In genomic region chr14:32426028-32426427, GRCh38 we compare ENCODE assay signal across 13 cellular contexts.
DNase-seq lines count a peak whose midpoint lies in the region; ATAC-seq and TF ChIP-seq lines count a peak whose summit lies in the region.
"Had no signal": no experiment of that assay in that cellular context is flagged by ENCODE, and none has a peak within 500 bp of the region (broad histone marks: within the 10 kb centered on the region; RNA-seq: fewer than 3 reads in every experiment).

No MANE protein-coding gene starts in this region.

- POLR2A ChIA-PET in SK-N-SH (lab: Yijun Ruan, JAX) = no interaction called here

- H3K27me3 ChIP-seq in SK-N-SH (ENCODE audit: insufficient read depth) = no peaks in the 10 kb centered on the region
- H3K27me3 ChIP-seq: SJSA1 had no signal

- DNase-seq in SK-N-SH (no peak), NCI-H1092 treated with DMSO at 0.1 percent for 48 hours (lab: John Stamatoyannopoulos, UW) (peak; percentile 53), NCI-H345 treated with DMSO at 0.1 percent for 48 hours (lab: John Stamatoyannopoulos, UW; ENCODE audit: unreplicated experiment) (peak; percentile 34), NCI-H774 (lab: John Stamatoyannopoulos, UW) (no peak)
- DNase-seq in activated CD4-positive, alpha-beta T cell treated with anti-CD3 and anti-CD28 coated beads, Interleukin-2, amount 50 U/mL, for 1 hour = no peak
- DNase-seq: DMS 273 treated with DMSO at 0.1 percent for 48 hours, GOT3, NCI-H187 had no signal

- no peak for TF ChIP-seq CTCF in SK-N-SH (IDR thresholded peaks at IDR 0.05)

- H3K9me3 ChIP-seq in SK-N-SH = no peaks in the 10 kb centered on the region
- H3K9me3 ChIP-seq: SJSA1 had no signal

- peak overlapping the region; percentile 74 to 79 for H3K27ac ChIP-seq in SK-N-SH (ENCODE audit: low read depth in 2 of 2, low read length in 1 of 2)
- H3K27ac ChIP-seq: C4-2B, RWPE1, SJSA1 had no signal

- no peak overlapping the region; the same call in 1 of the 2 replicates for H2AFZ ChIP-seq in SK-N-SH (ENCODE audit: low read depth)

- H4K20me1 ChIP-seq in SK-N-SH (ENCODE audit: insufficient read depth) = no peaks in the 10 kb centered on the region

- H3K9me2 ChIP-seq in SK-N-SH = no peaks in the 10 kb centered on the region

- 84% methylated on average over 1 of the region's 1 CpG for WGBS in SK-N-SH (ENCODE audit: low lambda C conversion rate)

- TF ChIP-seq RAD21 in SK-N-SH (IDR thresholded peaks at IDR 0.05; ENCODE audit: low read length) = no peak

- H3K36me3 ChIP-seq in SK-N-SH (replicated peaks in 1 of 2; ENCODE audit: control insufficient read depth in 1 of 2, insufficient read depth in 2 of 2, low read length in 1 of 2) = no peaks in the 10 kb centered on the region
- H3K36me3 ChIP-seq: SJSA1 had no signal

- H3K4me2 ChIP-seq in SK-N-SH = peak overlapping the region; percentile 69; the same call in 1 of the 2 replicates

- CTCF ChIA-PET in SK-N-SH (lab: Yijun Ruan, JAX) = no interaction called here

- H3K4me3 ChIP-seq in SK-N-SH (ENCODE audit: low read depth in 2 of 2, low read length in 1 of 2) = no peak overlapping the region
- H3K4me3 ChIP-seq: SJSA1 had no signal

- no peak for TF ChIP-seq EP300 in SK-N-SH (IDR thresholded peaks at IDR 0.05; ENCODE audit: borderline replicate concordance in 1 of 2, low read depth in 1 of 2, low read length in 1 of 2)

- ATAC-seq in SK-N-SH treated with all-trans-retinoic acid at 6 μM for 48 hours (no peak), GM19395 (IDR thresholded peaks at IDR 0.05; ENCODE audit: unreplicated experiment) (no peak)

- peaks cover 19% of the 10 kb centered on the region for H3F3A ChIP-seq in SK-N-SH (replicated peaks; ENCODE audit: insufficient read depth)

- 0 out of 2 replicates have a peak, but pooled peaks cover 6% of the 10 kb centered on the region for H3K79me2 ChIP-seq in SK-N-SH (ENCODE audit: insufficient read depth)

- H3K9ac ChIP-seq in SK-N-SH = peak overlapping the region; percentile 52; the same call in 1 of the 2 replicates

- peaks cover 21 to 31% of the 10 kb centered on the region in 2 experiments; a peak in 3 of 4 replicates for H3K4me1 ChIP-seq in SK-N-SH (ENCODE audit: control insufficient read depth in 1 of 2, insufficient read depth in 2 of 2, low read depth in 1 of 2, low read length in 1 of 2)

TF ChIP-seq in SK-N-SH, 30 proteins besides CTCF, POLR2A, EP300 and RAD21:
- no peak for TF ChIP-seq TAF1 (IDR thresholded peaks at IDR 0.05; ENCODE audit: borderline replicate concordance, low read depth, low read length)
- TF ChIP-seq NFIC (IDR thresholded peaks at IDR 0.05; ENCODE audit: borderline replicate concordance) = no peak
- TF ChIP-seq RCOR1 (IDR thresholded peaks at IDR 0.05; ENCODE audit: low read length) = no peak
- no peak for TF ChIP-seq FOSL2 (IDR thresholded peaks at IDR 0.05; ENCODE audit: borderline replicate concordance, low read depth)
- no peak for TF ChIP-seq YY1 (IDR thresholded peaks at IDR 0.05; ENCODE audit: low read depth)
- TF ChIP-seq EZH2phosphoT487 (IDR thresholded peaks at IDR 0.05; ENCODE audit: borderline replicate concordance, low read depth) = no peak
- no peak for TF ChIP-seq JUND (IDR thresholded peaks at IDR 0.05)
- TF ChIP-seq CHD2 (IDR thresholded peaks at IDR 0.05; ENCODE audit: low read length, partially characterized antibody) = no peak
- no peak for TF ChIP-seq RFX5 (IDR thresholded peaks at IDR 0.05; ENCODE audit: low read length)
- no peak for TF ChIP-seq FOXJ3 (CRISPR knock-in tag; IDR thresholded peaks at IDR 0.05)
- no peak for TF ChIP-seq PBX3 (IDR thresholded peaks at IDR 0.05)

TF ChIP-seq in SK-N-SH treated with all-trans-retinoic acid at 6 μM for 48 hours, 23 proteins besides CTCF, POLR2A, EP300 and RAD21:
- TF ChIP-seq SNAI2 (CRISPR knock-in tag; IDR thresholded peaks at IDR 0.05) (no peak), ZNF70 (CRISPR knock-in tag; IDR thresholded peaks at IDR 0.05) (no peak)

Comparison
In these comparisons a context has a peak if more than half of its experiments do, and no peak if none do; other contexts are left out.
1. DNase-seq: peak in NCI-H1092 treated with DMSO at 0.1 percent for 48 hours (single experiment) and NCI-H345 treated with DMSO at 0.1 percent for 48 hours (single experiment); none in SK-N-SH (single experiment), NCI-H774 (single experiment) and activated CD4-positive, alpha-beta T cell treated with anti-CD3 and anti-CD28 coated beads, Interleukin-2, amount 50 U/mL, for 1 hour (single experiment).